Comparison of ENCODE assay signal across 15 cellular contexts in genomic region chr2:191312163-191312562, GRCh38.
"Had no signal": no experiment of that assay in that cellular context is flagged by ENCODE, and none has a peak within 500 bp of the region (broad histone marks: within the 10 kb centered on the region; RNA-seq: fewer than 3 reads in every experiment).

No MANE protein-coding gene starts in this region.

- H3K4me3 ChIP-seq: gastroesophageal sphincter, lung, pancreas, psoas muscle, right atrium auricular region, tibial artery had no signal

- H3K27ac ChIP-seq: gastroesophageal sphincter, psoas muscle, right atrium auricular region, tibial artery had no signal

- DNase-seq: activated gamma-delta T cell treated with Interleukin-2 at 50 U/mL for 16 hours; activated T-cell treated with anti-CD3 and anti-CD28 coated beads, Interleukin-2, amount 50 U/mL, for 1 hour; anterior cingulate cortex; caudate nucleus; effector memory CD4-positive, alpha-beta T cell; head of caudate nucleus; pancreas; psoas muscle; stimulated activated CD4-positive, alpha-beta T cell treated with anti-CD3 and anti-CD28 coated beads, Interleukin-4, amount 100 ng/mL, for 24 hours; T-helper 9 cell; tibial artery had no signal

- ATAC-seq: gastroesophageal sphincter; natural killer cell treated with Interleukin-12 subunit alpha and Interleukin-12 subunit beta and Interleukin-15 and Interleukin-18, amount 100 ng/mL, for 72 hours; psoas muscle had no signal

- H3K9me3 ChIP-seq: gastroesophageal sphincter, pancreas, psoas muscle, right atrium auricular region, tibial artery had no signal

- H3K36me3 ChIP-seq: gastroesophageal sphincter, pancreas, right atrium auricular region, tibial artery had no signal

- H3K4me1 ChIP-seq: gastroesophageal sphincter, psoas muscle, right atrium auricular region had no signal

- H3K27me3 ChIP-seq: gastroesophageal sphincter, pancreas, right atrium auricular region, tibial artery had no signal
